In the genomic region with DNA sequence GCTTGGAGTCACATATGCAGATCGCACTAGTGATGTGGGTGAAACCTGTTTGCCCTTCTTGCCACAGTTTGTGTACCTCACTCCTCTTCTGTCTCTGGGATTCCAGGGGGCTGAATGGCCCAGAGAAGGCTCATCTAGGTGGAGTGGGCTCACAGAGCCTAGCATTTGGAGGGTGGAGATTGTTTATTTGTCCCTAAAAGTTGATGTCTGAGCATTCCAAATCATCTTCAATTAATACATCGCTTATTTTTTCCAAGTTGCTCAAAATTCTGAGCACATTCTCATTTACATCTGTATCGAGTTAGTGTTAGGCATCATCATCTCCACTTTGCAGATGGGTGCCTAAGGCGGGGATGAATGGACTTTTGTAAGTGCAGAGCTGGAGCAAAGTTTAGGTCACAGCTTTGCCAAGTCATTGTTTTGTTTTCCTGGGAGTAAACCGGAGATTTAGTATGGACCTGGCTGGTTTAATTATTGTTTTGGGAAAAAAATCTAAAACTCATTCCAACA, we compare ENCODE assay signal across 8 cellular contexts. TPM values are rescaled to one million over a fixed set of nuclear protein-coding genes. Genes with fewer than 3 reads are reported as not detected.
DNase-seq lines count a peak whose midpoint lies in the region; ATAC-seq and TF ChIP-seq lines count a peak whose summit lies in the region.

No MANE protein-coding gene starts in this region.

- no peaks in the 10 kb centered on the region for H3K79me1 ChIP-seq in mesenchymal stem cell (replicated peaks; ENCODE audit: low read length, poor library complexity, severe bottlenecking)

- H3K27ac ChIP-seq in heart right ventricle (peak overlapping the region in 8 of 10 donors; percentile 92 to 96 (median 94)), mesenchymal stem cell (ENCODE audit: low read length, poor library complexity, severe bottlenecking) (peak overlapping the region; percentile 19), aorta (ENCODE audit: low read depth in 1 of 2, low read length in 2 of 2) (peak overlapping the region in 1 of 2 donors; percentile 86)

- H2BK15ac ChIP-seq in mesenchymal stem cell (ENCODE audit: low read depth, poor library complexity, severe bottlenecking) = no peak overlapping the region

- no peak for TF ChIP-seq CTCF in heart right ventricle (IDR thresholded peaks at IDR 0.05)
- TF ChIP-seq CTCF in cardiac fibroblast (IDR thresholded peaks at IDR 0.05; ENCODE audit: low read depth, low read length) = no peak
- no peak for TF ChIP-seq CTCF in GM13977 (IDR thresholded peaks at IDR 0.05; ENCODE audit: extremely low read depth, insufficient read depth, missing control alignments)

- no peak overlapping the region for H4K91ac ChIP-seq in mesenchymal stem cell (ENCODE audit: low read length)

- peak overlapping the region; percentile 85 for H3K4me2 ChIP-seq in mesenchymal stem cell (ENCODE audit: low read length, poor library complexity, severe bottlenecking)

- WGBS in heart right ventricle, 2 donors = 46 to 47% methylated on average over 5 of the region's 5 CpGs
- WGBS in mesenchymal stem cell = 61% methylated on average over 3 of the region's 5 CpGs
- WGBS in aorta, 2 donors = 4 to 5% methylated on average over 5 of the region's 5 CpGs

- in situ Hi-C loops in GM13977 (cut with MboI; ENCODE audit: low pct_unique_long_range_greater_than_20kb, low sequenced_read_pairs, unreplicated experiment) = no loop called here

- H3K14ac ChIP-seq in mesenchymal stem cell (ENCODE audit: low read length in 2 of 2) = no peak overlapping the region

- no peak overlapping the region for H3K4ac ChIP-seq in mesenchymal stem cell (ENCODE audit: low read depth in 1 of 2, low read length in 2 of 2)

- H3K18ac ChIP-seq in mesenchymal stem cell (ENCODE audit: low read depth in 1 of 2, low read length in 2 of 2) = no peak overlapping the region

- H2AK5ac ChIP-seq in mesenchymal stem cell (ENCODE audit: low read length, severe bottlenecking) = no peak overlapping the region

- peak overlapping the region; percentile 96 for H3K9ac ChIP-seq in mesenchymal stem cell (ENCODE audit: low read length)

- intact Hi-C loops in heart right ventricle (cut with DNase I) = loop anchor here in 4 of 10 donors (5.0 to 10.0 kb wide), 3 partner anchors 52 to 122 kb away; no protein-coding TSS in a partner anchor
- intact Hi-C loops in Right ventricle myocardium superior (cut with DNase I) = no loop called here
- intact Hi-C loops in aorta (cut with DNase I) = no loop called here

- H4K8ac ChIP-seq in mesenchymal stem cell (ENCODE audit: low read length) = no peak overlapping the region

- H3K27me3 ChIP-seq in heart right ventricle (no peaks in the 10 kb centered on the region), mesenchymal stem cell (ENCODE audit: control insufficient read depth in 1 of 2, insufficient read depth in 1 of 2, low read length in 2 of 2) (no peaks in the 10 kb centered on the region), aorta (ENCODE audit: control insufficient read depth in 1 of 2, insufficient read depth in 2 of 2, low read length in 1 of 2) (no peaks in the 10 kb centered on the region)

- no peak overlapping the region for H2BK5ac ChIP-seq in mesenchymal stem cell (ENCODE audit: low read depth, low read length, poor library complexity, severe bottlenecking)

- peaks cover 10 to 84% (median 73%) of the 10 kb centered on the region in 9 donors for H3K4me1 ChIP-seq in heart right ventricle
- peaks cover 15% of the 10 kb centered on the region for H3K4me1 ChIP-seq in mesenchymal stem cell (ENCODE audit: control insufficient read depth, insufficient read depth, low read depth, low read length)
- peaks cover 3 to 4% of the 10 kb centered on the region in 2 donors for H3K4me1 ChIP-seq in aorta (ENCODE audit: control insufficient read depth in 1 of 2, insufficient read depth in 2 of 2, low read length in 2 of 2)

- no peak overlapping the region for H2BK120ac ChIP-seq in mesenchymal stem cell (ENCODE audit: low read depth, low read length)

- no peaks in the 10 kb centered on the region for H3K9me3 ChIP-seq in heart right ventricle
- H3K9me3 ChIP-seq in mesenchymal stem cell (ENCODE audit: control insufficient read depth, low read length) = no peaks in the 10 kb centered on the region
- no peaks in the 10 kb centered on the region for H3K9me3 ChIP-seq in aorta (ENCODE audit: control insufficient read depth, low read length)

- no peak for DNase-seq in heart right ventricle
- DNase-seq in Right ventricle myocardium superior = no peak
- DNase-seq in cardiac fibroblast (ENCODE audit: low read depth in 2 of 2) = peak; percentile 57 to 66
- DNase-seq in mesenchymal stem cell = peak; percentile 36
- no peak for DNase-seq in aorta
- DNase-seq in NCI-H82 (lab: John Stamatoyannopoulos, UW) = no peak
- no peak for DNase-seq in activated gamma-delta T cell (lab: John Stamatoyannopoulos, UW)
- DNase-seq in GM13977 (ENCODE audit: low spot score) = no peak

- H3K4me3 ChIP-seq in heart right ventricle (peak overlapping the region; percentile 5 to 78 (median 68)), cardiac fibroblast (replicated peaks in 1 of 2; ENCODE audit: low read depth in 2 of 2, low read length in 2 of 2) (peak overlapping the region; percentile 60 to 67), mesenchymal stem cell (ENCODE audit: insufficient read depth in 1 of 2, low read depth in 1 of 2, low read length in 2 of 2) (peak overlapping the region; percentile 9 to 91), aorta (ENCODE audit: low read length in 2 of 2) (peak overlapping the region; percentile 46 to 99)

- no peak overlapping the region for H3K23ac ChIP-seq in mesenchymal stem cell (ENCODE audit: low read length in 2 of 2)

- no peak overlapping the region for H2AFZ ChIP-seq in mesenchymal stem cell (ENCODE audit: low read depth, low read length)

- no peaks in the 10 kb centered on the region for H3K36me3 ChIP-seq in heart right ventricle
- H3K36me3 ChIP-seq in mesenchymal stem cell (ENCODE audit: control insufficient read depth in 1 of 2, insufficient read depth in 2 of 2, low read depth in 1 of 2, low read length in 2 of 2) = peaks cover 0 to 12% of the 10 kb centered on the region in 2 experiments
- H3K36me3 ChIP-seq in aorta (ENCODE audit: control insufficient read depth in 1 of 2, insufficient read depth in 2 of 2, low read length in 1 of 2) = no peaks in the 10 kb centered on the region

- ATAC-seq in heart right ventricle (no peak), Right ventricle myocardium superior (ENCODE audit: poor library complexity) (no peak), aorta (ENCODE audit: low FRiP score) (no peak)

- H2BK12ac ChIP-seq in mesenchymal stem cell (ENCODE audit: low read length in 2 of 2) = no peak overlapping the region

RNA-seq across cellular contexts. Expression of a gene that starts 2.0 kb away (rescaled TPM):
- 10 to 100 TPM; 27.1 to 48.8 (median 34.0) TPM for total RNA-seq in heart right ventricle
- 10 to 100 TPM; 16.2 TPM for polyA plus RNA-seq in heart right ventricle
- 31.5 TPM for total RNA-seq in Right ventricle myocardium superior
- polyA plus RNA-seq in mesenchymal stem cell (2013, experiment 1 of 2) = 49.4 TPM
- 49.9 TPM for polyA plus RNA-seq in mesenchymal stem cell (2013, experiment 2 of 2)
- 10 to 100 TPM; 91.7 to 98.7 TPM for total RNA-seq in aorta
- polyA plus RNA-seq in aorta = 10 to 100 TPM; 12.8 to 38.5 TPM

RNA-seq across cellular contexts. Expression of a gene that starts 59.6 kb away (rescaled TPM):
- not detected for total RNA-seq in heart right ventricle
- polyA plus RNA-seq in heart right ventricle = under 1 TPM in 1 of 2 donors, not detected in 1; 0.06 TPM
- not detected for total RNA-seq in Right ventricle myocardium superior
- not detected for polyA plus RNA-seq in mesenchymal stem cell (2013, experiment 1 of 2)
- not detected for polyA plus RNA-seq in mesenchymal stem cell (2013, experiment 2 of 2)
- total RNA-seq in aorta = not detected
- polyA plus RNA-seq in aorta = not detected

Comparison
In these comparisons a context has a peak if more than half of its experiments do, and no peak if none do; other contexts are left out.
1. DNase-seq: peak in cardiac fibroblast (2 of 2) and mesenchymal stem cell (single experiment); none in heart right ventricle (0 of 2), Right ventricle myocardium superior (single experiment), aorta (0 of 2), NCI-H82 (single experiment), activated gamma-delta T cell (single experiment) and GM13977 (single experiment).
2. Peak in every context shown above with its lines, with median percentiles within 50 percentile points of each other: H3K4me3 ChIP-seq.